8 cellular contexts compared by ENCODE assay signal in genomic region chr6:106608080-106608668, GRCh38. TPM values are rescaled to one million over a fixed set of nuclear protein-coding genes. Genes with fewer than 3 reads are reported as not detected.
DNase-seq lines count a peak whose midpoint lies in the region; ATAC-seq and TF ChIP-seq lines count a peak whose summit lies in the region.

No MANE protein-coding gene starts in this region.

- no peak overlapping the region for H3K4me3 Mint-ChIP-seq in nephron

- TF ChIP-seq CTCF in Peyer's patch (IDR thresholded peaks at IDR 0.05) = peak; percentile 49 to 90 (median 88)
- peak in 35 of 56 donors; percentile 16 to 54 (median 31) for TF ChIP-seq CTCF in dorsolateral prefrontal cortex (IDR thresholded peaks at IDR 0.05 in 54 of 56, conservative IDR thresholded peaks at IDR 0.05 in 2 of 56; ENCODE audit: low read depth in 1 of 56, partially characterized antibody in 56 of 56)
- peak; percentile 20 to 47 (median 40) for TF ChIP-seq CTCF in nephron (IDR thresholded peaks at IDR 0.05; ENCODE audit: unreplicated experiment in 3 of 3)

- H3K27ac Mint-ChIP-seq in nephron = no peak overlapping the region

- intact Hi-C loops in dorsolateral prefrontal cortex (cut with DNase I) = no loop called here

- peaks cover 10% of the 10 kb centered on the region for H3K36me3 Mint-ChIP-seq in nephron (ENCODE audit: low read depth)

- H3K4me1 ChIP-seq in Peyer's patch = no peaks in the 10 kb centered on the region

- no peaks in the 10 kb centered on the region for H3K9me3 ChIP-seq in Peyer's patch

- H3K36me3 ChIP-seq in Peyer's patch = no peaks in the 10 kb centered on the region

- H3K4me1 Mint-ChIP-seq in nephron = no peaks in the 10 kb centered on the region

- no peaks in the 10 kb centered on the region for H3K9me3 Mint-ChIP-seq in nephron

- peak; percentile 75 for ATAC-seq in GM18909 (IDR thresholded peaks at IDR 0.05; ENCODE audit: poor library complexity, unreplicated experiment)

- H3K4me3 ChIP-seq in Peyer's patch (no peak overlapping the region), dorsolateral prefrontal cortex (no peak overlapping the region)

- no peak for TF ChIP-seq POLR2A in Peyer's patch (IDR thresholded peaks at IDR 0.05)

- H3K27ac ChIP-seq in Peyer's patch = no peak overlapping the region
- H3K27ac ChIP-seq in dorsolateral prefrontal cortex = no peak overlapping the region

- DNase-seq in NCI-H345 (lab: John Stamatoyannopoulos, UW) (peak; percentile 42), NCI-H345 treated with DMSO at 0.1 percent for 48 hours (lab: John Stamatoyannopoulos, UW; ENCODE audit: unreplicated experiment) (no peak), HT-29 (ENCODE audit: low spot score) (peak; percentile 84), Peyer's patch (no peak), dorsolateral prefrontal cortex (no peak), 8988T (no peak)

- H3K27me3 Mint-ChIP-seq in nephron (ENCODE audit: low read depth) = no peaks in the 10 kb centered on the region

- H3K27me3 ChIP-seq in Peyer's patch (no peaks in the 10 kb centered on the region), dorsolateral prefrontal cortex (no peaks in the 10 kb centered on the region)

RNA-seq across cellular contexts. Expression of gene RTN4IP1, which starts 21.1 kb away (rescaled TPM):
- total RNA-seq in HT-29 (2014; rRNA removed; shearing (Covaris generic)) = 4.1 and 4.4 TPM in 2 replicates
- total RNA-seq in Peyer's patch = 1 to 10 TPM; 4.1 to 6.3 (median 5.1) TPM
- total RNA-seq in dorsolateral prefrontal cortex = 10 to 100 TPM in 85 of 120 experiments, 1 to 10 TPM in 35; 4.8 to 17.5 (median 11.7) TPM

RNA-seq across cellular contexts. Expression of gene QRSL1, which starts 21.2 kb away (rescaled TPM):
- 5.7 and 6.7 TPM in 2 replicates for total RNA-seq in HT-29 (2014; rRNA removed; shearing (Covaris generic))
- total RNA-seq in Peyer's patch (10 to 100 TPM in 3 of 4 donors, 1 to 10 TPM in 1; 8.2 to 19.8 (median 12.8) TPM), dorsolateral prefrontal cortex (10 to 100 TPM in 113 of 120 experiments, 1 to 10 TPM in 7; 8.7 to 23.5 (median 12.6) TPM)

Comparison
In these comparisons a context has a peak if more than half of its experiments do, and no peak if none do; other contexts are left out.
1. DNase-seq: peak in NCI-H345 (single experiment) and HT-29 (single experiment); none in NCI-H345 treated with DMSO at 0.1 percent for 48 hours (single experiment), Peyer's patch (0 of 3), dorsolateral prefrontal cortex (0 of 10) and 8988T (single experiment).
2. CTCF ChIP-seq: peak in every context shown above with its lines; median percentile 88 in Peyer's patch; 40 in nephron; 31 in dorsolateral prefrontal cortex.